Comparison of ENCODE assay signal across 1 cellular context in genomic region chrX:48688531-48689142, GRCh38.
TF ChIP-seq lines count a peak whose summit lies in the region.

No MANE protein-coding gene starts in this region.

TF ChIP-seq in K562, 482 proteins besides CTCF, POLR2A, EP300 and RAD21 (continued from another document):
- no peak for TF ChIP-seq NR1H2 (CRISPR knock-in tag; IDR thresholded peaks at IDR 0.05)
